Comparison of ENCODE assay signal across 9 cellular contexts in genomic region chr3:43289401-43289800, GRCh38. TPM values are rescaled to one million over a fixed set of nuclear protein-coding genes. Genes with fewer than 3 reads are reported as not detected.
DNase-seq lines count a peak whose midpoint lies in the region; ATAC-seq and TF ChIP-seq lines count a peak whose summit lies in the region.
"Had no signal": no experiment of that assay in that cellular context is flagged by ENCODE, and none has a peak within 500 bp of the region (broad histone marks: within the 10 kb centered on the region; RNA-seq: fewer than 3 reads in every experiment).

No MANE protein-coding gene starts in this region.

- peak overlapping the region in 9 of 11 experiments; percentile 21 to 93 (median 66); a peak in 16 of 22 replicates for H3K27ac ChIP-seq in BLaER1 treated with 17β-estradiol and CSF1 and Interleukin-3, amounts not matched to agents 10 nM and 100 nM
- H3K27ac ChIP-seq in neural progenitor cell = no peak overlapping the region
- H3K27ac ChIP-seq in neuronal stem cell (replicated peaks; ENCODE audit: low read length) = no peak overlapping the region

- peaks cover 21% of the 10 kb centered on the region for H3K36me3 Mint-ChIP-seq in endothelial cell (ENCODE audit: low read depth, unreplicated experiment)
- peaks cover 8% of the 10 kb centered on the region for H3K36me3 Mint-ChIP-seq in neural progenitor cell

- peaks cover 48 to 74% (median 59%) of the 10 kb centered on the region in 10 experiments for H3K4me1 ChIP-seq in BLaER1 treated with 17β-estradiol and CSF1 and Interleukin-3, amounts not matched to agents 10 nM and 100 nM
- H3K4me1 ChIP-seq in neural progenitor cell (peaks cover 26% of the 10 kb centered on the region), neuronal stem cell (ENCODE audit: control insufficient read depth in 2 of 2, insufficient read depth in 1 of 2, low read depth in 1 of 2, low read length in 2 of 2) (peaks cover 3 to 6% of the 10 kb centered on the region in 2 donors)

- H3K4me3 Mint-ChIP-seq in endothelial cell (ENCODE audit: unreplicated experiment) (peak overlapping the region; percentile 99), neural progenitor cell (no peak overlapping the region)

- H3K9ac ChIP-seq in BLaER1 treated with 17β-estradiol and CSF1 and Interleukin-3, amounts not matched to agents 10 nM and 100 nM = peak overlapping the region in 6 of 11 experiments; percentile 63 to 96 (median 96); a peak in 7 of 22 replicates
- H3K9ac ChIP-seq in neural progenitor cell (no peak overlapping the region), neuronal stem cell (ENCODE audit: low read depth, low read length, poor library complexity) (no peak overlapping the region)

- no peak overlapping the region for H3K14ac ChIP-seq in neuronal stem cell (ENCODE audit: low read length)

- H2BK15ac ChIP-seq in neuronal stem cell (ENCODE audit: low read length) = no peak overlapping the region

- peak overlapping the region; percentile 2 for H3K27ac Mint-ChIP-seq in endothelial cell (ENCODE audit: unreplicated experiment)
- H3K27ac Mint-ChIP-seq in neural progenitor cell = peak overlapping the region; percentile 0

- H3K4me1 Mint-ChIP-seq in endothelial cell (ENCODE audit: unreplicated experiment) (peaks cover 63% of the 10 kb centered on the region), neural progenitor cell (peaks cover 17% of the 10 kb centered on the region)

- no peaks in the 10 kb centered on the region for H3K9me3 ChIP-seq in BLaER1 treated with 17β-estradiol and CSF1 and Interleukin-3, amounts not matched to agents 10 nM and 100 nM (replicated peaks in 1 of 11)
- H3K9me3 ChIP-seq in neural progenitor cell (ENCODE audit: low read depth) (no peaks in the 10 kb centered on the region), neuronal stem cell (replicated peaks in 1 of 2; ENCODE audit: control insufficient read depth in 2 of 2, insufficient read depth in 1 of 2, low read depth in 1 of 2, low read length in 2 of 2) (no peaks in the 10 kb centered on the region)

- H3K36me3 ChIP-seq in BLaER1 treated with 17β-estradiol and CSF1 and Interleukin-3, amounts not matched to agents 10 nM and 100 nM = peaks cover 0 to 30% (median 15%) of the 10 kb centered on the region in 11 experiments; a peak in 13 of 22 replicates
- no peaks in the 10 kb centered on the region for H3K36me3 ChIP-seq in neural progenitor cell
- H3K36me3 ChIP-seq in neuronal stem cell (replicated peaks in 1 of 2; ENCODE audit: control insufficient read depth in 2 of 2, insufficient read depth in 2 of 2, low read length in 2 of 2) = peaks cover 0 to 39% of the 10 kb centered on the region in 2 donors

- WGBS in neuronal stem cell (ENCODE audit: extremely low coverage in 2 of 2, insufficient read length in 2 of 2, insufficient replicate concordance in 1 of 2), 2 donors = no CpG with 5 or more reads among the region's 2 CpGs

- no peak for TF ChIP-seq POLR2A in NB4 (IDR thresholded peaks at IDR 0.05; ENCODE audit: extremely low read depth, insufficient read length)

- TF ChIP-seq CTCF in NB4 (IDR thresholded peaks at IDR 0.05; ENCODE audit: low read depth, low read length) = no peak
- no peak for TF ChIP-seq CTCF in endothelial cell (IDR thresholded peaks at IDR 0.05; ENCODE audit: unreplicated experiment)
- no peak for TF ChIP-seq CTCF in neural progenitor cell (IDR thresholded peaks at IDR 0.05)

- H3K18ac ChIP-seq in neuronal stem cell (ENCODE audit: low read length) = no peak overlapping the region

- peaks cover 76% of the 10 kb centered on the region for H3K79me2 ChIP-seq in neural progenitor cell (ENCODE audit: low read depth)

- peak overlapping the region in 7 of 10 experiments; percentile 8 to 95 (median 87); a peak in 7 of 20 replicates for H3K4me3 ChIP-seq in BLaER1 treated with 17β-estradiol and CSF1 and Interleukin-3, amounts not matched to agents 10 nM and 100 nM
- H3K4me3 ChIP-seq in NB4 (ENCODE audit: low read depth, low read length) (peak overlapping the region; percentile 96), neural progenitor cell (no peak overlapping the region), neuronal stem cell (ENCODE audit: low read length in 2 of 2) (no peak overlapping the region)

- no peak overlapping the region for H2BK120ac ChIP-seq in neuronal stem cell (ENCODE audit: low read depth, low read length)

- H2BK12ac ChIP-seq in neuronal stem cell (ENCODE audit: low read length) = no peak overlapping the region

- H2BK5ac ChIP-seq in neuronal stem cell (ENCODE audit: low read length) = no peak overlapping the region

- no peaks in the 10 kb centered on the region for H3K27me3 ChIP-seq in BLaER1 treated with 17β-estradiol and CSF1 and Interleukin-3, amounts not matched to agents 10 nM and 100 nM
- H3K27me3 ChIP-seq in neural progenitor cell (peaks cover 10% of the 10 kb centered on the region), neuronal stem cell (ENCODE audit: control insufficient read depth in 3 of 3, insufficient read depth in 3 of 3, low read depth in 1 of 3, low read length in 3 of 3) (peaks cover 0 to 14% (median 0%) of the 10 kb centered on the region in 3 experiments)

- peaks cover 2% of the 10 kb centered on the region for H3K79me1 ChIP-seq in neuronal stem cell (ENCODE audit: low read depth, low read length)

- DNase-seq in NB4 (ENCODE audit: low read depth) (peak; percentile 38), endothelial cell (ENCODE audit: low spot score) (no peak), neural progenitor cell (ENCODE audit: low spot score) (no peak), neuronal stem cell (ENCODE audit: low spot score) (no peak)
- DNase-seq in stimulated activated naive CD4-positive, alpha-beta T cell (lab: John Stamatoyannopoulos, UW) = no peak
- DNase-seq: activated CD8-positive, alpha-beta memory T cell treated with anti-CD3 and anti-CD28 coated beads, Interleukin-2, amount 50 U/mL, for 4 hours had no signal

- H3K4me2 ChIP-seq in BLaER1 treated with 17β-estradiol and CSF1 and Interleukin-3, amounts not matched to agents 10 nM and 100 nM = peak overlapping the region; percentile 88 to 98 (median 93)
- no peak overlapping the region for H3K4me2 ChIP-seq in neural progenitor cell
- no peak overlapping the region for H3K4me2 ChIP-seq in neuronal stem cell (ENCODE audit: insufficient read depth, low read length, poor library complexity, severe bottlenecking)

- H2AFZ ChIP-seq in neural progenitor cell (replicated peaks) (no peak overlapping the region), neuronal stem cell (ENCODE audit: low read length) (no peak overlapping the region)

- H3K23ac ChIP-seq in neuronal stem cell (ENCODE audit: low read depth, low read length, poor library complexity) = no peak overlapping the region

- peaks cover 7% of the 10 kb centered on the region for H3K27me3 Mint-ChIP-seq in endothelial cell (ENCODE audit: unreplicated experiment)
- H3K27me3 Mint-ChIP-seq in neural progenitor cell (ENCODE audit: insufficient read depth, low read depth) = peaks cover 5% of the 10 kb centered on the region

- no peak overlapping the region for H2AK5ac ChIP-seq in neuronal stem cell (ENCODE audit: low read depth, low read length)

- H4K20me1 ChIP-seq in BLaER1 treated with 17β-estradiol and CSF1 and Interleukin-3, amounts not matched to agents 10 nM and 100 nM = peaks cover 17 to 72% (median 60%) of the 10 kb centered on the region in 11 experiments; a peak in 17 of 22 replicates
- H4K20me1 ChIP-seq in neural progenitor cell (ENCODE audit: low read depth) = peaks cover 74% of the 10 kb centered on the region

- H4K91ac ChIP-seq in neuronal stem cell (ENCODE audit: low read depth, low read length, poor library complexity) = no peak overlapping the region

- H3K4ac ChIP-seq in neuronal stem cell (ENCODE audit: low read length) = no peak overlapping the region

- no peaks in the 10 kb centered on the region for H3K9me3 Mint-ChIP-seq in endothelial cell (ENCODE audit: unreplicated experiment)
- H3K9me3 Mint-ChIP-seq in neural progenitor cell = no peaks in the 10 kb centered on the region

- no peak overlapping the region for H4K8ac ChIP-seq in neuronal stem cell (ENCODE audit: low read depth, low read length)

- ATAC-seq in GM21447 (IDR thresholded peaks at IDR 0.05; ENCODE audit: unreplicated experiment) = no peak
- ATAC-seq in HG03442 (IDR thresholded peaks at IDR 0.05; ENCODE audit: unreplicated experiment) = no peak

- peaks cover 11% of the 10 kb centered on the region for H3F3A ChIP-seq in neural progenitor cell (ENCODE audit: low read depth)

RNA-seq across cellular contexts. Expression of gene SNRK, which starts 3.1 kb away (rescaled TPM):
- total RNA-seq in endothelial cell (ENCODE audit: unreplicated experiment) (139 TPM), neural progenitor cell (ENCODE audit: low replicate concordance) (25.2 and 26.1 TPM in 2 replicates)
- 8.0 TPM for polyA plus RNA-seq in neuronal stem cell (2013, experiment 1 of 2)
- 7.3 TPM for polyA plus RNA-seq in neuronal stem cell (2013, experiment 2 of 2)

Comparison
In these comparisons a context has a peak if more than half of its experiments do, and no peak if none do; other contexts are left out.
1. H3K27ac ChIP-seq: peak in BLaER1 treated with 17β-estradiol and CSF1 and Interleukin-3, amounts not matched to agents 10 nM and 100 nM (9 of 11); none in neural progenitor cell (single experiment) and neuronal stem cell (single experiment).
2. H3K4me2 ChIP-seq: peak in BLaER1 treated with 17β-estradiol and CSF1 and Interleukin-3, amounts not matched to agents 10 nM and 100 nM (11 of 11); none in neural progenitor cell (single experiment) and neuronal stem cell (single experiment).
3. H3K4me3 ChIP-seq: peak in BLaER1 treated with 17β-estradiol and CSF1 and Interleukin-3, amounts not matched to agents 10 nM and 100 nM (7 of 10) and NB4 (single experiment); none in neural progenitor cell (single experiment) and neuronal stem cell (0 of 2).
4. H3K9ac ChIP-seq: peak in BLaER1 treated with 17β-estradiol and CSF1 and Interleukin-3, amounts not matched to agents 10 nM and 100 nM (6 of 11); none in neural progenitor cell (single experiment) and neuronal stem cell (single experiment).